In the genomic region with DNA sequence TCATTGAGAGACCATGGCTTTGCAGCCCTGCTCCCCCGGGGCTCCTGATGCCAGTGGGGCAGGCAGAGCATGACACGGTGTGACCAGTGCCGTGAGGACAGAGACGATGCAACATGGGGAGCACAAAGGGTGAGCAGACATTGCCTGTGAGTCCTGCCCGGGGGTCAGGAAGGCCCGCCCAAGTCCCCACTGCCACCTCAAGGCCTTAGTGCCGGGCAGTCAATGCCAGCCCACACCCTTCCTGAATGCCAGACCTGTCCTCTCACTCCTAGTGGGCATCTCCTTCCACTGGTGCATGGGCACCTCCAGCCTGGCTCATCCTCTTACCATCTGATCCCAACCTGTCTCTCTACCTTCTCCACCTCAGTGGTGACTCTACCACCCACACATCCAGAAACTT, we compare ENCODE assay signal across 21 cellular contexts.
"Had no signal": no experiment of that assay in that cellular context is flagged by ENCODE, and none has a peak within 500 bp of the region (broad histone marks: within the 10 kb centered on the region; RNA-seq: fewer than 3 reads in every experiment).

No MANE protein-coding gene starts in this region.

- H3K9me3 Mint-ChIP-seq: endodermal cell; nephron progenitor cell; stimulated activated naive B cell treated with anti-CD40 and anti-IgM and Interleukin-4, amounts not matched to agents 10 μg/mL and 1 μg/mL and 100 μg/mL, for 72 hours; stimulated activated naive CD8-positive, alpha-beta T cell treated with anti-CD3 and anti-CD28 coated beads, Interleukin-15, amount 100 ng/mL, for 72 hours had no signal

- DNase-seq: effector CD4-positive, alpha-beta T cell; endodermal cell; erythroblast; foreskin keratinocyte; kidney; left cardiac atrium; left ventricle myocardium inferior; mesenchymal stem cell; naive B cell; nephron progenitor cell; stimulated activated CD4-positive, alpha-beta T cell treated with anti-CD3 and anti-CD28 coated beads, Interleukin-15, amount 100 ng/mL, for 24 hours; stimulated activated CD4-positive, alpha-beta T cell treated with anti-CD3 and anti-CD28 coated beads, Interleukin-1b, Interleukin-23, amount 100 ng/mL, for 48 hours; stimulated activated CD4-positive, alpha-beta T cell treated with anti-CD3 and anti-CD28 coated beads, Interleukin-4, amount 100 ng/mL, for 24 hours; stimulated activated naive B cell treated with anti-CD40 and anti-IgM and Interleukin-4, amounts not matched to agents 10 μg/mL and 1 μg/mL and 100 μg/mL, for 72 hours; stimulated activated naive CD8-positive, alpha-beta T cell treated with anti-CD3 and anti-CD28 coated beads, Interleukin-15, amount 100 ng/mL, for 72 hours; testis; transverse colon had no signal

- H3K36me3 ChIP-seq: left ventricle myocardium inferior, neutrophil, right atrium auricular region, transverse colon had no signal

- H3K4me3 ChIP-seq: coronary artery, left ventricle myocardium inferior, lung, right atrium auricular region, testis, transverse colon had no signal

- H3K36me3 Mint-ChIP-seq: naive B cell; stimulated activated naive B cell treated with anti-CD40 and anti-IgM and Interleukin-4, amounts not matched to agents 10 μg/mL and 1 μg/mL and 100 μg/mL, for 72 hours had no signal

- H3K9me3 ChIP-seq: left ventricle myocardium inferior, neutrophil, right atrium auricular region, testis, transverse colon had no signal

- H3K4me1 Mint-ChIP-seq: naive B cell; stimulated activated naive B cell treated with anti-CD40 and anti-IgM and Interleukin-4, amounts not matched to agents 10 μg/mL and 1 μg/mL and 100 μg/mL, for 72 hours; stimulated activated naive CD8-positive, alpha-beta T cell treated with anti-CD3 and anti-CD28 coated beads, Interleukin-15, amount 100 ng/mL, for 72 hours had no signal

- H3K27me3 ChIP-seq: neutrophil, right atrium auricular region, testis, transverse colon had no signal

- H3K4me1 ChIP-seq: foreskin keratinocyte, right atrium auricular region had no signal

- H3K27ac Mint-ChIP-seq: endodermal cell; naive B cell; nephron progenitor cell; stimulated activated naive B cell treated with anti-CD40 and anti-IgM and Interleukin-4, amounts not matched to agents 10 μg/mL and 1 μg/mL and 100 μg/mL, for 72 hours had no signal

- H3K4me3 Mint-ChIP-seq: endodermal cell; naive B cell; nephron progenitor cell; stimulated activated naive B cell treated with anti-CD40 and anti-IgM and Interleukin-4, amounts not matched to agents 10 μg/mL and 1 μg/mL and 100 μg/mL, for 72 hours; stimulated activated naive CD8-positive, alpha-beta T cell treated with anti-CD3 and anti-CD28 coated beads, Interleukin-15, amount 100 ng/mL, for 72 hours had no signal

- ATAC-seq: foreskin keratinocyte; left cardiac atrium; stimulated activated naive B cell treated with anti-CD40 and anti-IgM and Interleukin-4, amounts not matched to agents 10 μg/mL and 1 μg/mL and 100 μg/mL, for 72 hours; stimulated activated naive CD8-positive, alpha-beta T cell treated with anti-CD3 and anti-CD28 coated beads, Interleukin-15, amount 100 ng/mL, for 72 hours had no signal

- H3K27me3 Mint-ChIP-seq: stimulated activated naive CD8-positive, alpha-beta T cell treated with anti-CD3 and anti-CD28 coated beads, Interleukin-15, amount 100 ng/mL, for 72 hours had no signal

- H3K27ac ChIP-seq: coronary artery, foreskin keratinocyte, left ventricle myocardium inferior, neutrophil, right atrium auricular region, testis, transverse colon had no signal
